ENCODE assay signal across 23 cellular contexts in the genomic region with DNA sequence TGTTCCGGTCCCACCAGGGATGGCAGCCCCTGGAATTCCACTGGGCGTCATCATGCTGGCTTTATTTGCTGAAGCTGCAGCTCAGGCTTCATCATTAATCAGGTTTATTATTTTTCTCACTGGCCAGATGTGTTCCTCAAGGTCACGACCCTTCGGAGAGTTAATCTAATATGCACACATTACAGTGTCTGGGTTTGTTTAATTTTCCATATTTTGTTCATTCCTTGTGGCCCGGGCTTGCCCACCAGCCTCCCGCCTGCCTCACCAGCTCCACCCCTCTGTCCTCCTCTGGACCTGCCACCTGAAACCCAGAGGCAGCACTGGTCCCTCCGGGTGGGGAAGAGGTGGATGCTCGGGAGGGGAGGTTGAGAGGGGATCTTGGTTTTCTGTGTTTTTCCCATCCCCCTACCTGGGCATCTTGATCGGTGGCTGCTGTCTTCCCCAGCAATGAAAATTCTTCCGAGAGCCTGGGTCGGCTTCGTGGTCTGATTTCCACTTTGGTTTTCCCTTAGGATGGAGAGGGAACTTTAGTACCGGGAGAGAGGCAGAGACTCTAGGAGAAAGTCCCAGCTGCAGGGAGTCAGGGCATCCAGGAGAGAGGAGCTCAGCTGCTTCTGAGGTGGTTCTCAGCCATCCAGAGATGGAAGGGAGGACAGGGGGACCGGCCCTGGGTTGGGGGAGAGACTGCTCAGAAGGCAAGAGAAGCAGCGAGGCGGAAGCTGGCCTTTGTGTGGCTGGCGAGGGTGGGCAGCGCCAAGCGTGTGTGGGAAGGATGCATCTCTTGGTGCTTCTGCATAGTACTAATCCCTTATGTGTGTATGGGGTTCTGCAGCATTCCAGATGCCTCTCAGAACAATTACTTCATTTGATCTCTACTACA. TPM values are rescaled to one million over a fixed set of nuclear protein-coding genes. Genes with fewer than 3 reads are reported as not detected.
A peak's percentile ranks its signal among the peaks of the same experiment; 100 is the strongest.
DNase-seq lines count a peak whose midpoint lies in the region; ATAC-seq and TF ChIP-seq lines count a peak whose summit lies in the region.
"Had no signal": no experiment of that assay in that cellular context is flagged by ENCODE, and none has a peak within 500 bp of the region (broad histone marks: within the 10 kb centered on the region; RNA-seq: fewer than 3 reads in every experiment).

No MANE protein-coding gene starts in this region.

- H3K36me3 Mint-ChIP-seq in CD8-positive, alpha-beta memory T cell: no peaks in the 10 kb centered on the region
- H3K36me3 Mint-ChIP-seq: stimulated activated memory B cell treated with anti-CD40 and anti-IgM and Interleukin-4, amounts not matched to agents 10 μg/mL and 1 μg/mL and 100 μg/mL, for 72 hours had no signal

- peaks cover 0 to 5% (median 3%) of the 10 kb centered on the region in 3 donors for H3K4me1 Mint-ChIP-seq in CD8-positive, alpha-beta memory T cell

- H3K27ac Mint-ChIP-seq in CD8-positive, alpha-beta memory T cell: no peak overlapping the region
- H3K27ac Mint-ChIP-seq: activated CD4-positive, alpha-beta T cell treated with anti-CD3 and anti-CD28 coated beads, Interleukin-2, amount 10 ng/mL, durations not matched to agents 24 days and 14 days; activated naive CD8-positive, alpha-beta T cell treated with anti-CD3 and anti-CD28 coated beads, Interleukin-2, amount 50 U/mL, for 24 hours; activated T-helper 2 cell treated with anti-CD3 and anti-CD28 coated beads, Interferon-gamma antibody, Interleukin-2, Interleukin-4, amounts not matched to agents 10 μg/mL and 5 μg/mL and 100 μg/mL, durations not matched to agents 14 hours and 24 hours and 36 hours; stimulated activated memory B cell treated with anti-CD40 and anti-IgM and Interleukin-4, amounts not matched to agents 10 μg/mL and 1 μg/mL and 100 μg/mL, for 72 hours; T-helper 17 cell had no signal

- H3K27me3 ChIP-seq in CD8-positive, alpha-beta memory T cell (ENCODE audit: insufficient read depth, low read length, poor library complexity, severe bottlenecking): peaks cover 7% of the 10 kb centered on the region
- peaks cover 41% of the 10 kb centered on the region for H3K27me3 ChIP-seq in lower lobe of right lung (ENCODE audit: low read depth)
- H3K27me3 ChIP-seq: SJCRH30, testis had no signal

- TF ChIP-seq CTCF in lower lobe of right lung (IDR thresholded peaks at IDR 0.05): no peak

- H3K36me3 ChIP-seq in CD8-positive, alpha-beta memory T cell (ENCODE audit: insufficient read depth, low read length): no peaks in the 10 kb centered on the region
- H3K36me3 ChIP-seq in lower lobe of right lung: no peaks in the 10 kb centered on the region
- H3K36me3 ChIP-seq: esophagus muscularis mucosa, SJCRH30 had no signal

- no peaks in the 10 kb centered on the region for H3K4me1 ChIP-seq in CD8-positive, alpha-beta memory T cell (ENCODE audit: insufficient read depth, low read length)
- H3K4me1 ChIP-seq in lower lobe of right lung: peaks cover 5% of the 10 kb centered on the region
- H3K4me1 ChIP-seq: psoas muscle, testis had no signal

- no peak overlapping the region for H3K27ac ChIP-seq in CD8-positive, alpha-beta memory T cell (ENCODE audit: low read depth, low read length)
- H3K27ac ChIP-seq in lower lobe of right lung: no peak overlapping the region
- H3K27ac ChIP-seq: esophagus muscularis mucosa, psoas muscle, SJCRH30, testis had no signal

- intact Hi-C loops in lower lobe of right lung (cut with DNase I): loop anchor here (10.0 kb wide), 1 partner anchor 181 kb away; no protein-coding TSS in a partner anchor
- intact Hi-C loops in posterior vena cava (cut with DNase I): loop anchor here (2.0 to 10.0 kb wide), 3 partner anchors 169 to 439 kb away; no protein-coding TSS in a partner anchor

- H3K4me3 Mint-ChIP-seq in CD8-positive, alpha-beta memory T cell: peak overlapping the region in 4 of 7 donors; percentile 47 to 64 (median 56)
- H3K4me3 Mint-ChIP-seq: activated naive CD8-positive, alpha-beta T cell treated with anti-CD3 and anti-CD28 coated beads, Interleukin-2, amount 50 U/mL, for 24 hours had no signal

- DNase-seq in CD8-positive, alpha-beta memory T cell: no peak
- DNase-seq in SK-N-DZ (ENCODE audit: low spot score) (peak; percentile 33), lower lobe of right lung (peak; percentile 28), posterior vena cava (ENCODE audit: low spot score) (peak; percentile 65), NCI-H2227 treated with DMSO at 0.1 percent for 48 hours (lab: John Stamatoyannopoulos, UW) (no peak), NCI-H1105 treated with DMSO at 0.1 percent for 48 hours (lab: John Stamatoyannopoulos, UW) (no peak), T-helper 9 cell (no peak), germinal center (ENCODE audit: low spot score) (no peak)
- DNase-seq: activated naive CD8-positive, alpha-beta T cell treated with anti-CD3 and anti-CD28 coated beads, Interleukin-2, amount 50 U/mL, for 24 hours; effector memory CD4-positive, alpha-beta T cell; NCI-H1048; NCI-H1930; NK-92 treated with Interleukin-12 subunit alpha and Interleukin-12 subunit beta, amount 100 ng/mL, for 24 hours; SJCRH30; stimulated activated CD4-positive, alpha-beta T cell treated with anti-CD3 and anti-CD28 coated beads, Interleukin-1b, Interleukin-23, amount 100 ng/mL, for 48 hours; T-helper 17 cell; testis had no signal

- H3K4me3 ChIP-seq in CD8-positive, alpha-beta memory T cell (ENCODE audit: low read length): no peak overlapping the region
- no peak overlapping the region for H3K4me3 ChIP-seq in lower lobe of right lung
- H3K4me3 ChIP-seq: esophagus muscularis mucosa, lung, psoas muscle, SJCRH30, testis had no signal

- CTCF ChIA-PET in CD8-positive, alpha-beta memory T cell (lab: Charles Lee): no interaction called here

- no peaks in the 10 kb centered on the region for H3K9me3 ChIP-seq in CD8-positive, alpha-beta memory T cell (ENCODE audit: low read length)
- no peaks in the 10 kb centered on the region for H3K9me3 ChIP-seq in lower lobe of right lung
- H3K9me3 ChIP-seq: esophagus muscularis mucosa, psoas muscle, SJCRH30, testis had no signal

- ATAC-seq in lower lobe of right lung: no peak
- ATAC-seq: activated naive CD8-positive, alpha-beta T cell treated with anti-CD3 and anti-CD28 coated beads, Interleukin-2, amount 50 U/mL, for 24 hours; psoas muscle; stimulated activated memory B cell treated with anti-CD40 and anti-IgM and Interleukin-4, amounts not matched to agents 10 μg/mL and 1 μg/mL and 100 μg/mL, for 72 hours; T-helper 17 cell had no signal

- peaks cover 51 to 80% of the 10 kb centered on the region in 2 donors for H3K27me3 Mint-ChIP-seq in CD8-positive, alpha-beta memory T cell

- H3K9me3 Mint-ChIP-seq in CD8-positive, alpha-beta memory T cell: no peaks in the 10 kb centered on the region
- H3K9me3 Mint-ChIP-seq: activated CD4-positive, alpha-beta T cell treated with anti-CD3 and anti-CD28 coated beads, Interleukin-2, amount 10 ng/mL, durations not matched to agents 24 days and 14 days; activated naive CD8-positive, alpha-beta T cell treated with anti-CD3 and anti-CD28 coated beads, Interleukin-2, amount 50 U/mL, for 24 hours; activated T-helper 2 cell treated with anti-CD3 and anti-CD28 coated beads, Interferon-gamma antibody, Interleukin-2, Interleukin-4, amounts not matched to agents 10 μg/mL and 5 μg/mL and 100 μg/mL, durations not matched to agents 14 hours and 24 hours and 36 hours; stimulated activated memory B cell treated with anti-CD40 and anti-IgM and Interleukin-4, amounts not matched to agents 10 μg/mL and 1 μg/mL and 100 μg/mL, for 72 hours had no signal

- POLR2A ChIA-PET in CD8-positive, alpha-beta memory T cell (lab: Charles Lee): no interaction called here

RNA-seq across cellular contexts. Expression of a gene that starts 2.1 kb away (rescaled TPM):
- total RNA-seq in CD8-positive, alpha-beta memory T cell: under 1 TPM in 1 of 2 experiments, not detected in 1; 0.07 TPM
- polyA plus RNA-seq in CD8-positive, alpha-beta memory T cell: not detected
- polyA plus RNA-seq in SK-N-DZ (2014; cell fraction: cytosol; rRNA removed): not detected in 2 replicates
- not detected in 2 replicates for polyA plus RNA-seq in SK-N-DZ (2014; cell fraction: nucleus; rRNA removed)
- total RNA-seq in lower lobe of right lung: 2.2 TPM
- under 1 TPM in 1 of 2 donors, not detected in 1; 0.19 TPM for total RNA-seq in posterior vena cava
- total RNA-seq: activated T-helper 2 cell treated with anti-CD3 and anti-CD28 coated beads, Interferon-gamma antibody, Interleukin-2, Interleukin-4, amounts not matched to agents 10 μg/mL and 5 μg/mL and 100 μg/mL, durations not matched to agents 14 hours and 24 hours and 36 hours; SJCRH30 had no signal

Comparison
In these comparisons a context has a peak if more than half of its experiments do, and no peak if none do; other contexts are left out.
1. DNase-seq: peak in SK-N-DZ (single experiment), lower lobe of right lung (single experiment) and posterior vena cava (single experiment); none in CD8-positive, alpha-beta memory T cell (0 of 5), NCI-H2227 treated with DMSO at 0.1 percent for 48 hours (single experiment), NCI-H1105 treated with DMSO at 0.1 percent for 48 hours (single experiment), T-helper 9 cell (single experiment) and germinal center (single experiment).